In genomic region chr9:123470121-123470851, GRCh38 we compare ENCODE assay signal across 1 cellular context.
TF ChIP-seq lines count a peak whose summit lies in the region.

No MANE protein-coding gene starts in this region.

TF ChIP-seq in HepG2, 621 proteins besides CTCF, POLR2A, EP300 and RAD21 (continued from another document and continues in another):
- no peak for TF ChIP-seq SUZ12 (IDR thresholded peaks at IDR 0.05; ENCODE audit: low read depth, low read length)
- TF ChIP-seq CBFB (CRISPR knock-in tag; IDR thresholded peaks at IDR 0.05) = peak; percentile 76; the same call in 1 of the 2 replicates
- TF ChIP-seq ZNF543 (CRISPR knock-in tag; IDR thresholded peaks at IDR 0.05) = no peak
- TF ChIP-seq ZBTB34 (CRISPR knock-in tag; IDR thresholded peaks at IDR 0.05) = peak; percentile 76
- 0 out of 2 replicates have a peak, but pooled peaks have one; percentile 53 for TF ChIP-seq ARHGAP35 (CRISPR knock-in tag; IDR thresholded peaks at IDR 0.05; ENCODE audit: borderline replicate concordance)
- TF ChIP-seq, protein P1, sequence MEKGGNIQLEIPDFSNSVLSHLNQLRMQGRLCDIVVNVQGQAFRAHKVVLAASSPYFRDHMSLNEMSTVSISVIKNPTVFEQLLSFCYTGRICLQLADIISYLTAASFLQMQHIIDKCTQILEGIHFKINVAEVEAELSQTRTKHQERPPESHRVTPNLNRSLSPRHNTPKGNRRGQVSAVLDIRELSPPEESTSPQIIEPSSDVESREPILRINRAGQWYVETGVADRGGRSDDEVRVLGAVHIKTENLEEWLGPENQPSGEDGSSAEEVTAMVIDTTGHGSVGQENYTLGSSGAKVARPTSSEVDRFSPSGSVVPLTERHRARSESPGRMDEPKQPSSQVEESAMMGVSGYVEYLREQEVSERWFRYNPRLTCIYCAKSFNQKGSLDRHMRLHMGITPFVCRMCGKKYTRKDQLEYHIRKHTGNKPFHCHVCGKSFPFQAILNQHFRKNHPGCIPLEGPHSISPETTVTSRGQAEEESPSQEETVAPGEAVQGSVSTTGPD (CRISPR knock-in tag; IDR thresholded peaks at IDR 0.05) = peak; percentile 95
- peak; percentile 20; the same call in 1 of the 2 replicates for TF ChIP-seq ZNF563 (CRISPR knock-in tag; IDR thresholded peaks at IDR 0.05)
- TF ChIP-seq, protein P2, sequence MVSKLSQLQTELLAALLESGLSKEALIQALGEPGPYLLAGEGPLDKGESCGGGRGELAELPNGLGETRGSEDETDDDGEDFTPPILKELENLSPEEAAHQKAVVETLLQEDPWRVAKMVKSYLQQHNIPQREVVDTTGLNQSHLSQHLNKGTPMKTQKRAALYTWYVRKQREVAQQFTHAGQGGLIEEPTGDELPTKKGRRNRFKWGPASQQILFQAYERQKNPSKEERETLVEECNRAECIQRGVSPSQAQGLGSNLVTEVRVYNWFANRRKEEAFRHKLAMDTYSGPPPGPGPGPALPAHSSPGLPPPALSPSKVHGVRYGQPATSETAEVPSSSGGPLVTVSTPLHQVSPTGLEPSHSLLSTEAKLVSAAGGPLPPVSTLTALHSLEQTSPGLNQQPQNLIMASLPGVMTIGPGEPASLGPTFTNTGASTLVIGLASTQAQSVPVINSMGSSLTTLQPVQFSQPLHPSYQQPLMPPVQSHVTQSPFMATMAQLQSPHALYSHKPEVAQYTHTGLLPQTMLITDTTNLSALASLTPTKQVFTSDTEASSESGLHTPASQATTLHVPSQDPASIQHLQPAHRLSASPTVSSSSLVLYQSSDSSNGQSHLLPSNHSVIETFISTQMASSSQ (IDR thresholded peaks at IDR 0.05; ENCODE audit: low read depth) = no peak
- TF ChIP-seq, protein P2 (CRISPR knock-in tag; IDR thresholded peaks at IDR 0.05; ENCODE audit: borderline replicate concordance) = 0 out of 2 replicates have a peak, but pooled peaks have one; percentile 49
- TF ChIP-seq, protein P3, sequence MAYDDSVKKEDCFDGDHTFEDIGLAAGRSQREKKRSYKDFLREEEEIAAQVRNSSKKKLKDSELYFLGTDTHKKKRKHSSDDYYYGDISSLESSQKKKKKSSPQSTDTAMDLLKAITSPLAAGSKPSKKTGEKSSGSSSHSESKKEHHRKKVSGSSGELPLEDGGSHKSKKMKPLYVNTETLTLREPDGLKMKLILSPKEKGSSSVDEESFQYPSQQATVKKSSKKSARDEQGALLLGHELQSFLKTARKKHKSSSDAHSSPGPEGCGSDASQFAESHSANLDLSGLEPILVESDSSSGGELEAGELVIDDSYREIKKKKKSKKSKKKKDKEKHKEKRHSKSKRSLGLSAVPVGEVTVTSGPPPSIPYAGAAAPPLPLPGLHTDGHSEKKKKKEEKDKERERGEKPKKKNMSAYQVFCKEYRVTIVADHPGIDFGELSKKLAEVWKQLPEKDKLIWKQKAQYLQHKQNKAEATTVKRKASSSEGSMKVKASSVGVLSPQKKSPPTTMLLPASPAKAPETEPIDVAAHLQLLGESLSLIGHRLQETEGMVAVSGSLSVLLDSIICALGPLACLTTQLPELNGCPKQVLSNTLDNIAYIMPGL (CRISPR knock-in tag; IDR thresholded peaks at IDR 0.05; ENCODE audit: borderline replicate concordance in 1 of 2, low read depth in 1 of 2) = no peak
- peak; percentile 89 for TF ChIP-seq PAXIP1 (CRISPR knock-in tag; conservative IDR thresholded peaks at IDR 0.05)
- no peak for TF ChIP-seq HHEX (CRISPR knock-in tag; IDR thresholded peaks at IDR 0.05)
- no peak for TF ChIP-seq ZNF484 (CRISPR knock-in tag; IDR thresholded peaks at IDR 0.05; ENCODE audit: borderline replicate concordance, low read depth)
- TF ChIP-seq SOX13 (IDR thresholded peaks at IDR 0.05) = peak; percentile 59; the same call in 1 of the 2 replicates
- peak in 1 of 2 experiments; percentile 83; a peak in 2 of 4 replicates for TF ChIP-seq SOX13 (CRISPR knock-in tag; conservative IDR thresholded peaks at IDR 0.05 in 1 of 2, IDR thresholded peaks at IDR 0.05 in 1 of 2)
- no peak for TF ChIP-seq ZNF337 (CRISPR knock-in tag; IDR thresholded peaks at IDR 0.05; ENCODE audit: borderline replicate concordance, low read depth)
- TF ChIP-seq, protein P4, sequence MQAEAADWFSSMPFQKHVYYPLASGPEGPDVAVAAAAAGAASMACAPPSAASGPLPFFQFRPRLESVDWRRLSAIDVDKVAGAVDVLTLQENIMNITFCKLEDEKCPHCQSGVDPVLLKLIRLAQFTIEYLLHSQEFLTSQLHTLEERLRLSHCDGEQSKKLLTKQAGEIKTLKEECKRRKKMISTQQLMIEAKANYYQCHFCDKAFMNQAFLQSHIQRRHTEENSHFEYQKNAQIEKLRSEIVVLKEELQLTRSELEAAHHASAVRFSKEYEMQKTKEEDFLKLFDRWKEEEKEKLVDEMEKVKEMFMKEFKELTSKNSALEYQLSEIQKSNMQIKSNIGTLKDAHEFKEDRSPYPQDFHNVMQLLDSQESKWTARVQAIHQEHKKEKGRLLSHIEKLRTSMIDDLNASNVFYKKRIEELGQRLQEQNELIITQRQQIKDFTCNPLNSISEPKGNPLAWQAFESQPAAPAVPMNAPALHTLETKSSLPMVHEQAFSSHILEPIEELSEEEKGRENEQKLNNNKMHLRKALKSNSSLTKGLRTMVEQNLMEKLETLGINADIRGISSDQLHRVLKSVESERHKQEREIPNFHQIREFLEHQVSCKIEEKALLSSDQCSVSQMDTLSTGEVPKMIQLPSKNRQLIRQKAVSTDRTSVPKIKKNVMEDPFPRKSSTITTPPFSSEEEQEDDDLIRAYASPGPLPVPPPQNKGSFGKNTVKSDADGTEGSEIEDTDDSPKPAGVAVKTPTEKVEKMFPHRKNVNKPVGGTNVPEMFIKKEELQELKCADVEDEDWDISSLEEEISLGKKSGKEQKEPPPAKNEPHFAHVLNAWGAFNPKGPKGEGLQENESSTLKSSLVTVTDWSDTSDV (CRISPR knock-in tag; IDR thresholded peaks at IDR 0.05) = no peak
- TF ChIP-seq KAT2B (IDR thresholded peaks at IDR 0.05; ENCODE audit: borderline replicate concordance, low read depth, low read length) = no peak
- TF ChIP-seq, protein P5, sequence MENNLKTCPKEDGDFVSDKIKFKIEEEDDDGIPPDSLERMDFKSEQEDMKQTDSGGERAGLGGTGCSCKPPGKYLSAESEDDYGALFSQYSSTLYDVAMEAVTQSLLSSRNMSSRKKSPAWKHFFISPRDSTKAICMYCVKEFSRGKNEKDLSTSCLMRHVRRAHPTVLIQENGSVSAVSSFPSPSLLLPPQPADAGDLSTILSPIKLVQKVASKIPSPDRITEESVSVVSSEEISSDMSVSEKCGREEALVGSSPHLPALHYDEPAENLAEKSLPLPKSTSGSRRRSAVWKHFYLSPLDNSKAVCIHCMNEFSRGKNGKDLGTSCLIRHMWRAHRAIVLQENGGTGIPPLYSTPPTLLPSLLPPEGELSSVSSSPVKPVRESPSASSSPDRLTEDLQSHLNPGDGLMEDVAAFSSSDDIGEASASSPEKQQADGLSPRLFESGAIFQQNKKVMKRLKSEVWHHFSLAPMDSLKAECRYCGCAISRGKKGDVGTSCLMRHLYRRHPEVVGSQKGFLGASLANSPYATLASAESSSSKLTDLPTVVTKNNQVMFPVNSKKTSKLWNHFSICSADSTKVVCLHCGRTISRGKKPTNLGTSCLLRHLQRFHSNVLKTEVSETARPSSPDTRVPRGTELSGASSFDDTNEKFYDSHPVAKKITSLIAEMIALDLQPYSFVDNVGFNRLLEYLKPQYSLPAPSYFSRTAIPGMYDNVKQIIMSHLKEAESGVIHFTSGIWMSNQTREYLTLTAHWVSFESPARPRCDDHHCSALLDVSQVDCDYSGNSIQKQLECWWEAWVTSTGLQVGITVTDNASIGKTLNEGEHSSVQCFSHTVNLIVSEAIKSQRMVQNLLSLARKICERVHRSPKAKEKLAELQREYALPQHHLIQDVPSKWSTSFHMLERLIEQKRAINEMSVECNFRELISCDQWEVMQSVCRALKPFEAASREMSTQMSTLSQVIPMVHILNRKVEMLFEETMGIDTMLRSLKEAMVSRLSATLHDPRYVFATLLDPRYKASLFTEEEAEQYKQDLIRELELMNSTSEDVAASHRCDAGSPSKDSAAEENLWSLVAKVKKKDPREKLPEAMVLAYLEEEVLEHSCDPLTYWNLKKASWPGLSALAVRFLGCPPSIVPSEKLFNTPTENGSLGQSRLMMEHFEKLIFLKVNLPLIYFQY (CRISPR knock-in tag; IDR thresholded peaks at IDR 0.05; ENCODE audit: borderline replicate concordance) = peak; percentile 22; the same call in 1 of the 2 replicates
- no peak for TF ChIP-seq FOXA1 (IDR thresholded peaks at IDR 0.05)
- TF ChIP-seq FOXA1 (CRISPR knock-in tag; IDR thresholded peaks at IDR 0.05) = peak; percentile 29; the same call in 1 of the 2 replicates
- TF ChIP-seq KDM2A (CRISPR knock-in tag; IDR thresholded peaks at IDR 0.05; ENCODE audit: borderline replicate concordance, low read depth) = 0 out of 2 replicates have a peak, but pooled peaks have one; percentile 12
- no peak for TF ChIP-seq ZNF20 (CRISPR knock-in tag; IDR thresholded peaks at IDR 0.05)
- TF ChIP-seq CBX2 (IDR thresholded peaks at IDR 0.05; ENCODE audit: low read depth, low read length) = no peak
- no peak for TF ChIP-seq CBX2 (CRISPR knock-in tag; IDR thresholded peaks at IDR 0.05; ENCODE audit: low read depth)
- no peak for TF ChIP-seq ZNF83 (CRISPR knock-in tag; IDR thresholded peaks at IDR 0.05; ENCODE audit: borderline replicate concordance)
- no peak for TF ChIP-seq ZNF496 (CRISPR knock-in tag; IDR thresholded peaks at IDR 0.05; ENCODE audit: insufficient replicate concordance)
- peak; percentile 78; the same call in 1 of the 2 replicates for TF ChIP-seq ZSCAN29 (CRISPR knock-in tag; conservative IDR thresholded peaks at IDR 0.05)
- no peak for TF ChIP-seq NONO (IDR thresholded peaks at IDR 0.05)
- peak; percentile 77 for TF ChIP-seq NONO (CRISPR knock-in tag; conservative IDR thresholded peaks at IDR 0.05)
- TF ChIP-seq KAT8 (CRISPR knock-in tag; IDR thresholded peaks at IDR 0.05) = peak; percentile 73; the same call in 1 of the 2 replicates
- peak; percentile 73 for TF ChIP-seq ZNF772 (CRISPR knock-in tag; IDR thresholded peaks at IDR 0.05)
- TF ChIP-seq, protein P6, sequence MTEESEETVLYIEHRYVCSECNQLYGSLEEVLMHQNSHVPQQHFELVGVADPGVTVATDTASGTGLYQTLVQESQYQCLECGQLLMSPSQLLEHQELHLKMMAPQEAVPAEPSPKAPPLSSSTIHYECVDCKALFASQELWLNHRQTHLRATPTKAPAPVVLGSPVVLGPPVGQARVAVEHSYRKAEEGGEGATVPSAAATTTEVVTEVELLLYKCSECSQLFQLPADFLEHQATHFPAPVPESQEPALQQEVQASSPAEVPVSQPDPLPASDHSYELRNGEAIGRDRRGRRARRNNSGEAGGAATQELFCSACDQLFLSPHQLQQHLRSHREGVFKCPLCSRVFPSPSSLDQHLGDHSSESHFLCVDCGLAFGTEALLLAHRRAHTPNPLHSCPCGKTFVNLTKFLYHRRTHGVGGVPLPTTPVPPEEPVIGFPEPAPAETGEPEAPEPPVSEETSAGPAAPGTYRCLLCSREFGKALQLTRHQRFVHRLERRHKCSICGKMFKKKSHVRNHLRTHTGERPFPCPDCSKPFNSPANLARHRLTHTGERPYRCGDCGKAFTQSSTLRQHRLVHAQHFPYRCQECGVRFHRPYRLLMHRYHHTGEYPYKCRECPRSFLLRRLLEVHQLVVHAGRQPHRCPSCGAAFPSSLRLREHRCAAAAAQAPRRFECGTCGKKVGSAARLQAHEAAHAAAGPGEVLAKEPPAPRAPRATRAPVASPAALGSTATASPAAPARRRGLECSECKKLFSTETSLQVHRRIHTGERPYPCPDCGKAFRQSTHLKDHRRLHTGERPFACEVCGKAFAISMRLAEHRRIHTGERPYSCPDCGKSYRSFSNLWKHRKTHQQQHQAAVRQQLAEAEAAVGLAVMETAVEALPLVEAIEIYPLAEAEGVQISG (CRISPR knock-in tag; IDR thresholded peaks at IDR 0.05) = peak; percentile 70
- TF ChIP-seq RFXAP (CRISPR knock-in tag; IDR thresholded peaks at IDR 0.05; ENCODE audit: borderline replicate concordance) = peak; percentile 57; the same call in 1 of the 2 replicates
- TF ChIP-seq ZNF788 (CRISPR knock-in tag; IDR thresholded peaks at IDR 0.05; ENCODE audit: borderline replicate concordance) = peak; percentile 59; the same call in 1 of the 2 replicates
- peak; percentile 87 for TF ChIP-seq KLF6 (CRISPR knock-in tag; IDR thresholded peaks at IDR 0.05)
- peak; percentile 66 for TF ChIP-seq POGZ (CRISPR knock-in tag; IDR thresholded peaks at IDR 0.05)
